29 cellular contexts compared by ENCODE assay signal in genomic region chr3:149363053-149363452, GRCh38. TPM values are rescaled to one million over a fixed set of nuclear protein-coding genes. Genes with fewer than 3 reads are reported as not detected.
DNase-seq lines count a peak whose midpoint lies in the region; ATAC-seq, FAIRE-seq and TF ChIP-seq lines count a peak whose summit lies in the region.
"Had no signal": no experiment of that assay in that cellular context is flagged by ENCODE, and none has a peak within 500 bp of the region (broad histone marks: within the 10 kb centered on the region; RNA-seq: fewer than 3 reads in every experiment).

No MANE protein-coding gene starts in this region.

- H3K9me3 ChIP-seq in body of pancreas (no peaks in the 10 kb centered on the region), keratinocyte (ENCODE audit: control insufficient read depth, low read depth, low read length) (no peaks in the 10 kb centered on the region)
- H3K9me3 ChIP-seq: esophagus muscularis mucosa, HAP-1, sigmoid colon, upper lobe of left lung had no signal

- no peaks in the 10 kb centered on the region for H3K36me3 Mint-ChIP-seq in activated CD4-positive, alpha-beta T cell treated with anti-CD3 and anti-CD28 coated beads for 36 hours (ENCODE audit: low read depth)
- H3K36me3 Mint-ChIP-seq: activated CD4-positive, alpha-beta memory T cell treated with anti-CD3 and anti-CD28 coated beads for 36 hours; brain; neural progenitor cell; WTC11 had no signal

- H3K4me1 ChIP-seq in body of pancreas (peaks cover 16% of the 10 kb centered on the region), keratinocyte (ENCODE audit: control insufficient read depth, extremely low read depth, insufficient read depth, low read length) (peaks cover 26% of the 10 kb centered on the region)
- H3K4me1 ChIP-seq: neural progenitor cell, sigmoid colon, upper lobe of left lung had no signal

- no peaks in the 10 kb centered on the region for H3K9me3 Mint-ChIP-seq in activated CD4-positive, alpha-beta T cell treated with anti-CD3 and anti-CD28 coated beads for 36 hours (ENCODE audit: low read depth)
- H3K9me3 Mint-ChIP-seq: activated CD4-positive, alpha-beta memory T cell treated with anti-CD3 and anti-CD28 coated beads for 36 hours; activated naive CD8-positive, alpha-beta T cell treated with anti-CD3 and anti-CD28 coated beads, Interleukin-2, amount 50 U/mL, for 24 hours; brain; neural progenitor cell; WTC11 had no signal

- H3K9me1 ChIP-seq in keratinocyte (ENCODE audit: control insufficient read depth, extremely low read depth, insufficient read depth, low read length) = no peaks in the 10 kb centered on the region

- no peak overlapping the region for H3K27ac Mint-ChIP-seq in activated CD4-positive, alpha-beta T cell treated with anti-CD3 and anti-CD28 coated beads for 36 hours
- H3K27ac Mint-ChIP-seq: activated CD4-positive, alpha-beta memory T cell treated with anti-CD3 and anti-CD28 coated beads for 36 hours; activated naive CD8-positive, alpha-beta T cell treated with anti-CD3 and anti-CD28 coated beads, Interleukin-2, amount 50 U/mL, for 24 hours; neural progenitor cell; WTC11 had no signal

- no peak overlapping the region for H3K4me3 Mint-ChIP-seq in activated CD4-positive, alpha-beta T cell treated with anti-CD3 and anti-CD28 coated beads for 36 hours
- H3K4me3 Mint-ChIP-seq: activated CD4-positive, alpha-beta memory T cell treated with anti-CD3 and anti-CD28 coated beads for 36 hours; activated naive CD8-positive, alpha-beta T cell treated with anti-CD3 and anti-CD28 coated beads, Interleukin-2, amount 50 U/mL, for 24 hours; brain; neural progenitor cell; WTC11 had no signal

- H3K27ac ChIP-seq in body of pancreas (peak overlapping the region in 2 of 4 donors; percentile 2 to 10), keratinocyte (ENCODE audit: control insufficient read depth, insufficient read depth, low read length) (no peak overlapping the region)
- H3K27ac ChIP-seq: esophagus muscularis mucosa, HL-60, neural progenitor cell, sigmoid colon, upper lobe of left lung had no signal

- WGBS in body of pancreas, 2 donors = 40 to 41% methylated on average over 2 of the region's 2 CpGs

- no peak overlapping the region for H3K4me3 ChIP-seq in body of pancreas
- H3K4me3 ChIP-seq in keratinocyte (ENCODE audit: control insufficient read depth in 2 of 3, extremely low read depth in 1 of 3, insufficient read depth in 2 of 3, low read depth in 1 of 3, low read length in 3 of 3) = no peak overlapping the region
- H3K4me3 ChIP-seq: esophagus muscularis mucosa, HAP-1, lung, neural progenitor cell, sigmoid colon, upper lobe of left lung had no signal

- no peaks in the 10 kb centered on the region for H3K27me3 ChIP-seq in body of pancreas
- no peaks in the 10 kb centered on the region for H3K27me3 ChIP-seq in keratinocyte (ENCODE audit: control insufficient read depth, extremely low read depth, insufficient read depth, low read length)
- H3K27me3 ChIP-seq: esophagus muscularis mucosa, neural progenitor cell, sigmoid colon, upper lobe of left lung had no signal

- no peak overlapping the region for H3K9ac ChIP-seq in keratinocyte (ENCODE audit: control insufficient read depth, extremely low read depth, insufficient read depth, low read length)
- H3K9ac ChIP-seq: neural progenitor cell had no signal

- peak; percentile 37 for DNase-seq in AG08395 (ENCODE audit: low spot score)
- peak; percentile 41 for DNase-seq in HT1080 (ENCODE audit: low read depth)
- DNase-seq in body of pancreas = peak in 3 of 4 donors; percentile 32 to 55 (median 41)
- no peak for DNase-seq in keratinocyte (ENCODE audit: low read depth, low spot score)
- no peak for DNase-seq in NCI-H446 (lab: John Stamatoyannopoulos, UW)
- no peak for DNase-seq in left lobe of liver (ENCODE audit: low spot score)
- DNase-seq in activated CD4-positive, alpha-beta T cell treated with anti-CD3 and anti-CD28 coated beads for 36 hours = no peak
- DNase-seq: 8988T; activated CD4-positive, alpha-beta memory T cell treated with anti-CD3 and anti-CD28 coated beads for 36 hours; activated effector memory CD4-positive, alpha-beta T cell treated with anti-CD3 and anti-CD28 coated beads, Interleukin-2, amount 50 U/mL, for 16 hours; activated naive CD8-positive, alpha-beta T cell treated with anti-CD3 and anti-CD28 coated beads, Interleukin-2, amount 50 U/mL, for 24 hours; effector CD8-positive, alpha-beta T cell; NCI-H1105; NCI-H2029 treated with DMSO at 0.1 percent for 48 hours; NCI-H226; Right ventricle myocardium superior; sigmoid colon; stimulated activated CD8-positive, alpha-beta memory T cell treated with anti-CD3 and anti-CD28 coated beads, Interleukin-4, amount 100 ng/mL, for 48 hours; T-helper 9 cell; upper lobe of left lung had no signal

- H3K4me1 Mint-ChIP-seq in activated CD4-positive, alpha-beta T cell treated with anti-CD3 and anti-CD28 coated beads for 36 hours = peaks cover 5% of the 10 kb centered on the region
- H3K4me1 Mint-ChIP-seq: neural progenitor cell had no signal

- H3K79me2 ChIP-seq in keratinocyte (ENCODE audit: control insufficient read depth, insufficient read depth, low read length) = no peaks in the 10 kb centered on the region

- FAIRE-seq in keratinocyte (lab: Jason Lieb, UNC) = peak; percentile 66

- intact Hi-C loops in body of pancreas (cut with DNase I) = no loop called here
- intact Hi-C loops in activated CD4-positive, alpha-beta T cell treated with anti-CD3 and anti-CD28 coated beads for 36 hours (cut with DNase I, micrococcal nuclease) = no loop called here

- ATAC-seq in body of pancreas (peak; percentile 53), GM21528 (IDR thresholded peaks at IDR 0.05; ENCODE audit: low FRiP score, unreplicated experiment) (no peak), left lobe of liver (no peak)
- no peak for ATAC-seq in activated CD4-positive, alpha-beta T cell treated with anti-CD3 and anti-CD28 coated beads for 36 hours
- ATAC-seq: activated naive CD8-positive, alpha-beta T cell treated with anti-CD3 and anti-CD28 coated beads, Interleukin-2, amount 50 U/mL, for 24 hours; WTC11 had no signal

- no peaks in the 10 kb centered on the region for H4K20me1 ChIP-seq in keratinocyte (ENCODE audit: control insufficient read depth, extremely low read depth, insufficient read depth, low read length)

- H3K36me3 ChIP-seq in body of pancreas (replicated peaks in 1 of 2; ENCODE audit: insufficient read depth in 1 of 2, low read depth in 2 of 2) (no peaks in the 10 kb centered on the region), keratinocyte (ENCODE audit: control insufficient read depth in 2 of 2, extremely low read depth in 1 of 2, insufficient read depth in 2 of 2, low read length in 2 of 2) (no peaks in the 10 kb centered on the region)
- H3K36me3 ChIP-seq: esophagus muscularis mucosa, HAP-1, neural progenitor cell, sigmoid colon, upper lobe of left lung had no signal

- no peak for TF ChIP-seq POLR2A in body of pancreas (IDR thresholded peaks at IDR 0.05)

- H2AFZ ChIP-seq in keratinocyte (ENCODE audit: control insufficient read depth, low read length) = no peak overlapping the region
- H2AFZ ChIP-seq: neural progenitor cell had no signal

- CTCF ChIA-PET in activated CD4-positive, alpha-beta T cell treated with anti-CD3 and anti-CD28 coated beads for 36 hours (lab: Charles Lee) = interaction anchor here (0.6 to 3.3 kb wide), 4 partner anchors 9 to 480 kb away, joined by 3 to 9 read pairs (median 3); no protein-coding TSS in a partner anchor

- no peak for TF ChIP-seq CTCF in body of pancreas (IDR thresholded peaks at IDR 0.05)
- no peak for TF ChIP-seq CTCF in keratinocyte (optimal IDR thresholded peaks at IDR 0.05 in 1 of 3, IDR thresholded peaks at IDR 0.05 in 1 of 3, conservative IDR thresholded peaks at IDR 0.05 in 1 of 3; ENCODE audit: extremely low read depth in 1 of 3, insufficient read depth in 2 of 3, low read length in 3 of 3)

- POLR2A ChIA-PET in activated CD4-positive, alpha-beta T cell treated with anti-CD3 and anti-CD28 coated beads for 36 hours (lab: Charles Lee) = no interaction called here

- H3K27me3 Mint-ChIP-seq in activated CD4-positive, alpha-beta T cell treated with anti-CD3 and anti-CD28 coated beads for 36 hours = peaks cover 13% of the 10 kb centered on the region
- H3K27me3 Mint-ChIP-seq: brain had no signal

- H3K4me2 ChIP-seq in keratinocyte (ENCODE audit: control insufficient read depth, extremely low read depth, insufficient read depth, low read depth, low read length) = no peak overlapping the region
- H3K4me2 ChIP-seq: neural progenitor cell had no signal

- dilution Hi-C loops in keratinocyte (cut with MboI; ENCODE audit: extremely low pct_ligation_motif_present, low sequenced_read_pairs) = no loop called here

RNA-seq across cellular contexts. Expression of gene TM4SF1, which starts 14.4 kb away (rescaled TPM):
- 508 and 543 TPM in 2 replicates for total RNA-seq in HT1080 (2014; rRNA removed; shearing (Covaris generic))
- polyA plus RNA-seq in HT1080 (2015; cell fraction: cytosol; rRNA removed) = 789 and 826 TPM in 2 replicates
- polyA plus RNA-seq in HT1080 (2015; cell fraction: nucleus; rRNA removed) = 636 and 639 TPM in 2 replicates
- total RNA-seq in body of pancreas = 100 to 1,000 TPM; 104 to 168 TPM
- polyA plus RNA-seq in keratinocyte = 274 to 375 TPM (median 323 TPM) in 3 replicates
- polyA plus RNA-seq in keratinocyte (2011; ENCODE audit: low read depth) = 264 TPM
- 180 and 240 TPM in 2 replicates for polyA plus RNA-seq in keratinocyte (2011; cell fraction: cytosol; rRNA removed)
- 579 and 691 TPM in 2 replicates for polyA plus RNA-seq in keratinocyte (2011; cell fraction: nucleus; rRNA removed)
- 183 and 204 TPM in 2 replicates for polyA plus RNA-seq in keratinocyte (2012; ENCODE audit: low replicate concordance)
- 72.1 to 465 TPM (median 388 TPM) in 3 replicates for polyA minus RNA-seq in keratinocyte
- polyA minus RNA-seq in keratinocyte (2011; cell fraction: cytosol; rRNA and poly(A)+ RNA removed) = 143 TPM
- polyA minus RNA-seq in keratinocyte (2011; cell fraction: nucleus; rRNA and poly(A)+ RNA removed) = 351 and 501 TPM in 2 replicates
- total RNA-seq in left lobe of liver = 9.6 TPM
- total RNA-seq in activated CD4-positive, alpha-beta T cell treated with anti-CD3 and anti-CD28 coated beads for 36 hours = not detected
- total RNA-seq: OCI-LY7 had no signal

RNA-seq across cellular contexts. Expression of gene TM4SF18, which starts 29.6 kb away (rescaled TPM):
- 0.03 TPM in 1 of 2 replicates, not detected in the other for total RNA-seq in HT1080 (2014; rRNA removed; shearing (Covaris generic))
- polyA plus RNA-seq in HT1080 (2015; cell fraction: cytosol; rRNA removed) = 0.02 and 0.03 TPM in 2 replicates
- polyA plus RNA-seq in HT1080 (2015; cell fraction: nucleus; rRNA removed) = not detected in 2 replicates
- total RNA-seq in body of pancreas = 10 to 100 TPM in 1 of 2 donors, 1 to 10 TPM in 1; 7.9 to 13.2 TPM
- polyA plus RNA-seq in keratinocyte = not detected in 3 replicates
- polyA plus RNA-seq in keratinocyte (2011; ENCODE audit: low read depth) = not detected
- polyA plus RNA-seq in keratinocyte (2011; cell fraction: cytosol; rRNA removed) = not detected in 2 replicates
- not detected in 2 replicates for polyA plus RNA-seq in keratinocyte (2011; cell fraction: nucleus; rRNA removed)
- not detected in 2 replicates for polyA plus RNA-seq in keratinocyte (2012; ENCODE audit: low replicate concordance)
- polyA minus RNA-seq in keratinocyte = not detected in 3 replicates
- not detected for polyA minus RNA-seq in keratinocyte (2011; cell fraction: cytosol; rRNA and poly(A)+ RNA removed)
- not detected in 2 replicates for polyA minus RNA-seq in keratinocyte (2011; cell fraction: nucleus; rRNA and poly(A)+ RNA removed)
- total RNA-seq in left lobe of liver = 1.4 TPM
- not detected for total RNA-seq in activated CD4-positive, alpha-beta T cell treated with anti-CD3 and anti-CD28 coated beads for 36 hours
- total RNA-seq: activated CD4-positive, alpha-beta memory T cell treated with anti-CD3 and anti-CD28 coated beads for 36 hours; OCI-LY7 had no signal

Comparison
In these comparisons a context has a peak if more than half of its experiments do, and no peak if none do; other contexts are left out.
1. DNase-seq: peak in AG08395 (single experiment), HT1080 (single experiment) and body of pancreas (3 of 4); none in keratinocyte (single experiment), NCI-H446 (0 of 2), left lobe of liver (single experiment) and activated CD4-positive, alpha-beta T cell treated with anti-CD3 and anti-CD28 coated beads for 36 hours (single experiment).
2. RNA of gene TM4SF1, which starts 14.4 kb away (total RNA-seq): 508 to 543 TPM in HT1080, 104 to 168 TPM in body of pancreas and 9.6 TPM in left lobe of liver (single experiment); not detected in activated CD4-positive, alpha-beta T cell treated with anti-CD3 and anti-CD28 coated beads for 36 hours; every median in the first group is over 10 times any median in the second.